In the genomic region with DNA sequence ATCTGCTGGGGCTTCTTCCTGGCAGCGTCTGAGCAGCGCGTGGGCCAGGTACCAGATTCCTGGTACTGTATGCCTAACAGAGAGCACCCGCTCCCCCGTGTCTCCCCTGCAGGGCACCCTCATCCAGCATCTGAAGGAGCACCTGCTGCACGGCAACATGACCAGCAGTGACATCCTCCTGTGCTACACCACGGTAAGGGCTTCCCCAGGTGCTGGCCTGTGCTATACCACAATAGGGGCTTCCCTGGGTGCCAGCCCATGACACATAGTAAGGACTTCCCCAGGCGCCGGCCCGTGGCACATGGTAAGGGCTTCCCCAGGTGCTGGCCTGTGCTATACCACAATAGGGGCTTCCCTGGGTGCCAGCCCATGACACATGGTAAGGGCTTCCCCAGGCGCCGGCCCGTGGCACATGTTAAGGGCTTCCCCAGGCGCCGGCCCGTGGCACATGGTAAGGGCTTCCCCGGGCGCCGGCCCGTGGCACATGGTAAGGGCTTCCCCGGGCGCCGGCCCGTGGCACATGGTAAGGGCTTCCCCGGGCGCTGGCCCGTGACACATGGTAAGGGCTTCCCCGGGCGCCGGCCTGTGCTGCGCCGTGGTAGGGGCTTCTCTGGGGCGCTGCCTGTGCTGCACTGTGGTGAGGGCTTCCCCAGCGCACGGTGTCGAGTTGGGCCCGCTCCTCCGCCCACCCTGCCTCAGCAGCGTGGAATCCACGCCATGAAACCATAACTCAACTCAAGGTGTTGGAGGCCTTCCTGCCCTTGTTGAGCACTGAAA, we compare ENCODE assay signal across 20 cellular contexts. TPM values are rescaled to one million over a fixed set of nuclear protein-coding genes. Genes with fewer than 3 reads are reported as not detected.
DNase-seq lines count a peak whose midpoint lies in the region; ATAC-seq, FAIRE-seq and TF ChIP-seq lines count a peak whose summit lies in the region.
"Had no signal": no experiment of that assay in that cellular context is flagged by ENCODE, and none has a peak within 500 bp of the region (broad histone marks: within the 10 kb centered on the region; RNA-seq: fewer than 3 reads in every experiment).

No MANE protein-coding gene starts in this region.

- peaks cover 7% of the 10 kb centered on the region in 2 experiments for H3K4me1 Mint-ChIP-seq in H9

- CTCF ChIA-PET in A673 (lab: Charles Lee) = no interaction called here

- H3K23me2 ChIP-seq in H9 (ENCODE audit: insufficient read length, low read depth, low read length, poor library complexity, severe bottlenecking) = no peaks in the 10 kb centered on the region

- H3K9me3 Mint-ChIP-seq in H9 = peaks cover 0 to 3% of the 10 kb centered on the region in 2 experiments; a peak in 1 of 5 replicates
- H3K9me3 Mint-ChIP-seq: dendritic cell treated with granulocyte-macrophage colony-stimulating factor and Interleukin-4, amounts not matched to agents 40 ng/mL and 50 ng/mL, for 4 days; stimulated activated naive CD8-positive, alpha-beta T cell treated with anti-CD3 and anti-CD28 coated beads, Interleukin-15, Interleukin-2, amounts not matched to agents 100 ng/mL and 50 ng/mL, for 24 hours had no signal

- H3K27ac ChIP-seq in H9 (ENCODE audit: insufficient read length, low read depth, low read length) = no peak overlapping the region
- H3K27ac ChIP-seq in RWPE2 (ENCODE audit: poor library complexity, severe bottlenecking) = no peak overlapping the region
- no peak overlapping the region for H3K27ac ChIP-seq in pancreas
- H3K27ac ChIP-seq in thyroid gland = no peak overlapping the region
- no peak overlapping the region for H3K27ac ChIP-seq in A673 (ENCODE audit: low read depth, low read length, poor library complexity, severe bottlenecking)
- H3K27ac ChIP-seq: vagina had no signal

- no peak overlapping the region for H2BK5ac ChIP-seq in H9 (ENCODE audit: insufficient read length, low read length)

- no peak overlapping the region for H3K14ac ChIP-seq in H9 (ENCODE audit: insufficient read depth, low read length)

- no peak overlapping the region for H4K5ac ChIP-seq in H9 (ENCODE audit: insufficient read length, low read depth, low read length)

- peak; percentile 18 for DNase-seq in GM12864 (ENCODE audit: low read depth)
- no peak for DNase-seq in H9
- no peak for DNase-seq in RWPE2 (ENCODE audit: low spot score)
- DNase-seq in GM10266 (ENCODE audit: extremely low spot score) = no peak
- no peak for DNase-seq in pancreas
- DNase-seq in thyroid gland = no peak
- DNase-seq in A673 (ENCODE audit: low spot score) = no peak
- DNase-seq: activated CD4-positive, alpha-beta T cell treated with anti-CD3 and anti-CD28 coated beads for 4 hours; Karpas-422; kidney; NCI-H1417 treated with DMSO at 0.1 percent for 48 hours; NCI-H2227 treated with DMSO at 0.1 percent for 48 hours; nucleus accumbens; SIG-M5 had no signal

- H3K18ac ChIP-seq in H9 (ENCODE audit: insufficient read length, low read depth, low read length) = no peak overlapping the region

- H3K56ac ChIP-seq in H9 (ENCODE audit: insufficient read length, low read depth, low read length) = no peak overlapping the region

- H3K23ac ChIP-seq in H9 (ENCODE audit: insufficient read length, low read depth, low read length) = no peak overlapping the region

- H2BK20ac ChIP-seq in H9 (ENCODE audit: low read depth, low read length, poor library complexity, severe bottlenecking) = no peak overlapping the region

- POLR2A ChIA-PET in A673 (lab: Charles Lee; ENCODE audit: low non-redundant PET) = no interaction called here

- H2BK15ac ChIP-seq in H9 (ENCODE audit: low read depth, low read length) = no peak overlapping the region

- H3K4me3 ChIP-seq in GM12864 (ENCODE audit: low read depth, low read length) (no peak overlapping the region), RWPE2 (ENCODE audit: severe bottlenecking) (no peak overlapping the region), pancreas (no peak overlapping the region), thyroid gland (replicated peaks in 1 of 3) (no peak overlapping the region), A673 (ENCODE audit: low read depth, low read length, poor library complexity, severe bottlenecking) (no peak overlapping the region)
- H3K4me3 ChIP-seq: vagina had no signal

- peak; percentile 86 for ATAC-seq in GM18520 (IDR thresholded peaks at IDR 0.05; ENCODE audit: unreplicated experiment)
- ATAC-seq in RWPE2 (ENCODE audit: low read depth) = 0 out of 3 replicates have a peak, but pooled peaks have one; percentile 21
- no peak for ATAC-seq in pancreas

- peaks cover 36 to 53% (median 52%) of the 10 kb centered on the region in 3 experiments for H3K36me3 Mint-ChIP-seq in H9 (ENCODE audit: insufficient read depth in 1 of 3, low read depth in 3 of 3)

- H3K4me2 ChIP-seq in H9 (ENCODE audit: insufficient read depth, insufficient read length, low read length) = no peak overlapping the region

- intact Hi-C loops in pancreas (cut with DNase I) = no loop called here
- intact Hi-C loops in thyroid gland (cut with DNase I) = no loop called here
- intact Hi-C loops in A673 (cut with micrococcal nuclease; ENCODE audit: unreplicated experiment) = no loop called here

- H2BK120ac ChIP-seq in H9 (ENCODE audit: low read depth, low read length, poor library complexity, severe bottlenecking) = no peak overlapping the region

- TF ChIP-seq CTCF in GM12864 (IDR thresholded peaks at IDR 0.05; ENCODE audit: low read depth, low read length, missing control alignments) = no peak
- TF ChIP-seq CTCF in H9 (conservative IDR thresholded peaks at IDR 0.05) = no peak
- no peak for TF ChIP-seq CTCF in RWPE2 (IDR thresholded peaks at IDR 0.05; ENCODE audit: poor library complexity, severe bottlenecking)
- no peak for TF ChIP-seq CTCF in GM10266 (IDR thresholded peaks at IDR 0.05; ENCODE audit: control insufficient read depth, insufficient read depth, low read depth, missing control alignments)
- no peak for TF ChIP-seq CTCF in pancreas (IDR thresholded peaks at IDR 0.05)
- TF ChIP-seq CTCF in thyroid gland (IDR thresholded peaks at IDR 0.05) = no peak
- TF ChIP-seq CTCF in A673 (conservative IDR thresholded peaks at IDR 0.05; ENCODE audit: low read depth, low read length) = no peak

- no peak overlapping the region for H2BK12ac ChIP-seq in H9 (ENCODE audit: insufficient read length, low read depth, low read length)

- H4K91ac ChIP-seq in H9 (ENCODE audit: insufficient read length, low read depth, low read length) = no peak overlapping the region

- FAIRE-seq in pancreas (lab: Jason Lieb, UNC) = no peak
- FAIRE-seq: astrocyte, G401.6, kidney had no signal

- H3K9me3 ChIP-seq in H9 (ENCODE audit: control insufficient read depth, low read depth, low read length) (no peaks in the 10 kb centered on the region), RWPE2 (ENCODE audit: severe bottlenecking) (no peaks in the 10 kb centered on the region), pancreas (no peaks in the 10 kb centered on the region), thyroid gland (no peaks in the 10 kb centered on the region), A673 (ENCODE audit: low read depth, low read length, poor library complexity, severe bottlenecking) (no peaks in the 10 kb centered on the region)
- H3K9me3 ChIP-seq: vagina had no signal

- WGBS in H9 (ENCODE audit: extremely low coverage, insufficient read length, low lambda C conversion rate) = no CpG with 5 or more reads among the region's 40 CpGs
- 97 to 98% methylated on average over 34 to 40 of the region's 40 CpGs for WGBS in pancreas, 2 donors
- 94 to 95% methylated on average over 12 to 16 of the region's 40 CpGs for WGBS in thyroid gland, 2 donors

- BruUV-seq in A673 (replicated peaks; lab: Mats Ljungman, UMichigan) = no TSS peak

- no peak overlapping the region for H4K8ac ChIP-seq in H9 (replicated peaks; ENCODE audit: insufficient read length, low read depth, low read length)

- no peaks in the 10 kb centered on the region; the same call in 1 of the 2 replicates for H3K27me3 Mint-ChIP-seq in H9 (ENCODE audit: low read depth)
- H3K27me3 Mint-ChIP-seq: dendritic cell treated with granulocyte-macrophage colony-stimulating factor and Interleukin-4, amounts not matched to agents 40 ng/mL and 50 ng/mL, for 4 days; stimulated activated naive CD8-positive, alpha-beta T cell treated with anti-CD3 and anti-CD28 coated beads, Interleukin-15, Interleukin-2, amounts not matched to agents 100 ng/mL and 50 ng/mL, for 24 hours had no signal

- no peaks in the 10 kb centered on the region for H3K4me1 ChIP-seq in H9 (ENCODE audit: insufficient read depth, low read length)
- no peaks in the 10 kb centered on the region for H3K4me1 ChIP-seq in RWPE2 (ENCODE audit: insufficient read depth, poor library complexity, severe bottlenecking)
- H3K4me1 ChIP-seq in pancreas = peaks cover 0 to 5% (median 0%) of the 10 kb centered on the region in 3 donors
- no peaks in the 10 kb centered on the region for H3K4me1 ChIP-seq in thyroid gland
- peaks cover 8% of the 10 kb centered on the region for H3K4me1 ChIP-seq in A673 (ENCODE audit: insufficient read depth, low read length, poor library complexity, severe bottlenecking)

- 0 out of 7 replicates have a peak overlapping the region, but pooled peaks of 2 of the 3 experiments have one; percentile 61 to 62 for H3K27ac Mint-ChIP-seq in H9
- H3K27ac Mint-ChIP-seq: dendritic cell treated with granulocyte-macrophage colony-stimulating factor and Interleukin-4, amounts not matched to agents 40 ng/mL and 50 ng/mL, for 4 days; stimulated activated naive CD8-positive, alpha-beta T cell treated with anti-CD3 and anti-CD28 coated beads, Interleukin-15, Interleukin-2, amounts not matched to agents 100 ng/mL and 50 ng/mL, for 24 hours had no signal

- no peak overlapping the region for H2AFZ ChIP-seq in H9 (ENCODE audit: low read length)

- peaks cover 31% of the 10 kb centered on the region for H3K36me3 ChIP-seq in RWPE2 (ENCODE audit: low read depth)
- H3K36me3 ChIP-seq in pancreas = peaks cover 0 to 12% (median 7%) of the 10 kb centered on the region in 3 donors
- peaks cover 7 to 8% of the 10 kb centered on the region in 2 donors for H3K36me3 ChIP-seq in thyroid gland
- H3K36me3 ChIP-seq in A673 (ENCODE audit: insufficient read depth, low read length, poor library complexity, severe bottlenecking) = peaks cover 4% of the 10 kb centered on the region

- H3K79me1 ChIP-seq in H9 (ENCODE audit: insufficient read depth, low read depth, low read length, poor library complexity, severe bottlenecking) = no peaks in the 10 kb centered on the region

- H3T11ph ChIP-seq in H9 (ENCODE audit: low read length) = no peak overlapping the region

- no peak for TF ChIP-seq POLR2A in thyroid gland (IDR thresholded peaks at IDR 0.05)

- no peak overlapping the region for H3K9ac ChIP-seq in H9 (ENCODE audit: extremely low read depth, insufficient read length, low read length)

- no peaks in the 10 kb centered on the region for H4K20me1 ChIP-seq in H9 (ENCODE audit: control insufficient read depth, insufficient read depth, insufficient read length)

- H3K27me3 ChIP-seq in H9 (ENCODE audit: insufficient read depth, low read length) (no peaks in the 10 kb centered on the region), RWPE2 (ENCODE audit: insufficient read depth, poor library complexity, severe bottlenecking) (no peaks in the 10 kb centered on the region), pancreas (no peaks in the 10 kb centered on the region), thyroid gland (no peaks in the 10 kb centered on the region), A673 (replicated peaks; ENCODE audit: insufficient read depth, low read depth, low read length, poor library complexity) (no peaks in the 10 kb centered on the region)
- H3K27me3 ChIP-seq: vagina had no signal

- H3K4ac ChIP-seq in H9 (ENCODE audit: low read depth, low read length) = no peak overlapping the region

- H2AK5ac ChIP-seq in H9 (ENCODE audit: insufficient read length, low read length) = no peak overlapping the region

- H3K79me2 ChIP-seq in H9 (ENCODE audit: insufficient read depth, low read length) = no peaks in the 10 kb centered on the region

- H3K4me3 Mint-ChIP-seq in H9 = no peak overlapping the region
- H3K4me3 Mint-ChIP-seq: dendritic cell treated with granulocyte-macrophage colony-stimulating factor and Interleukin-4, amounts not matched to agents 40 ng/mL and 50 ng/mL, for 4 days; stimulated activated naive CD8-positive, alpha-beta T cell treated with anti-CD3 and anti-CD28 coated beads, Interleukin-15, Interleukin-2, amounts not matched to agents 100 ng/mL and 50 ng/mL, for 24 hours had no signal

RNA-seq across cellular contexts. Expression of a gene that starts 49.3 kb away (rescaled TPM):
- total RNA-seq in H9 (2021) (32.7 and 35.0 TPM in 2 replicates), pancreas (10 to 100 TPM; 11.0 to 18.4 (median 15.5) TPM), thyroid gland (10 to 100 TPM; 14.8 to 24.0 (median 20.1) TPM), A673 (2021) (20.1 and 24.8 TPM in 2 replicates)
- 10 to 100 TPM; 13.2 to 21.4 TPM for polyA plus RNA-seq in pancreas

Comparison
In these comparisons a context has a peak if more than half of its experiments do, and no peak if none do; other contexts are left out.
1. ATAC-seq: peak in GM18520 (single experiment) and RWPE2 (single experiment); none in pancreas (0 of 4).